1 cellular context compared by ENCODE assay signal in genomic region chr2:108841506-108841905, GRCh38.
TF ChIP-seq lines count a peak whose summit lies in the region.

No MANE protein-coding gene starts in this region.

TF ChIP-seq in K562, 482 proteins besides CTCF, POLR2A, EP300 and RAD21 (continued from another document):
- TF ChIP-seq ZBTB5 (IDR thresholded peaks at IDR 0.05) = no peak
- no peak for TF ChIP-seq HOXB6 (CRISPR knock-in tag; IDR thresholded peaks at IDR 0.05; ENCODE audit: borderline replicate concordance)
TF ChIP-seq in K562: peak in this region for 2.
